In genomic region chr11:124673333-124674167, GRCh38 we compare ENCODE assay signal across 1 cellular context.
TF ChIP-seq lines count a peak whose summit lies in the region.

A gene with protein sequence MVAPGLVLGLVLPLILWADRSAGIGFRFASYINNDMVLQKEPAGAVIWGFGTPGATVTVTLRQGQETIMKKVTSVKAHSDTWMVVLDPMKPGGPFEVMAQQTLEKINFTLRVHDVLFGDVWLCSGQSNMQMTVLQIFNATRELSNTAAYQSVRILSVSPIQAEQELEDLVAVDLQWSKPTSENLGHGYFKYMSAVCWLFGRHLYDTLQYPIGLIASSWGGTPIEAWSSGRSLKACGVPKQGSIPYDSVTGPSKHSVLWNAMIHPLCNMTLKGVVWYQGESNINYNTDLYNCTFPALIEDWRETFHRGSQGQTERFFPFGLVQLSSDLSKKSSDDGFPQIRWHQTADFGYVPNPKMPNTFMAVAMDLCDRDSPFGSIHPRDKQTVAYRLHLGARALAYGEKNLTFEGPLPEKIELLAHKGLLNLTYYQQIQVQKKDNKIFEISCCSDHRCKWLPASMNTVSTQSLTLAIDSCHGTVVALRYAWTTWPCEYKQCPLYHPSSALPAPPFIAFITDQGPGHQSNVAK (minus strand): TSS chr11:124673739. CDS start chr11:124673708, 31 bp downstream.
Gene SPA17 (plus strand): TSS chr11:124673904. CDS start chr11:124675265, 1,361 bp downstream.

TF ChIP-seq in HepG2, 621 proteins besides CTCF, POLR2A, EP300 and RAD21 (continued from another document and continues in another):
- TF ChIP-seq ELK4 (CRISPR knock-in tag; IDR thresholded peaks at IDR 0.05; ENCODE audit: borderline replicate concordance), result no peak
- no peak for TF ChIP-seq ZNF20 (CRISPR knock-in tag; IDR thresholded peaks at IDR 0.05)
- 0 out of 2 replicates have a peak, but pooled peaks have one; percentile 21 for TF ChIP-seq ZNF256 (CRISPR knock-in tag; conservative IDR thresholded peaks at IDR 0.05)
- no peak for TF ChIP-seq FLYWCH1 (CRISPR knock-in tag; IDR thresholded peaks at IDR 0.05)
- TF ChIP-seq SRF (IDR thresholded peaks at IDR 0.05; ENCODE audit: low read depth, low read length), result 0 out of 2 replicates have a peak, but pooled peaks have one; percentile 1
- TF ChIP-seq FIP1L1 (IDR thresholded peaks at IDR 0.05; ENCODE audit: borderline replicate concordance, insufficient read depth, low read depth, low read length), result no peak
- no peak for TF ChIP-seq ZNF616 (CRISPR knock-in tag; IDR thresholded peaks at IDR 0.05; ENCODE audit: low read depth)
- TF ChIP-seq ZNF572 (CRISPR knock-in tag; IDR thresholded peaks at IDR 0.05), result peak; percentile 68; the same call in 1 of the 2 replicates
- no peak; the same call in 1 of the 2 replicates for TF ChIP-seq ARNT2 (CRISPR knock-in tag; IDR thresholded peaks at IDR 0.05; ENCODE audit: low read depth)
- no peak for TF ChIP-seq ZNF280B (CRISPR knock-in tag; IDR thresholded peaks at IDR 0.05; ENCODE audit: borderline replicate concordance)
- peak; percentile 65 for TF ChIP-seq ZNF230 (CRISPR knock-in tag; IDR thresholded peaks at IDR 0.05)
- no peak for TF ChIP-seq ARNT (IDR thresholded peaks at IDR 0.05)
- TF ChIP-seq, protein P1, sequence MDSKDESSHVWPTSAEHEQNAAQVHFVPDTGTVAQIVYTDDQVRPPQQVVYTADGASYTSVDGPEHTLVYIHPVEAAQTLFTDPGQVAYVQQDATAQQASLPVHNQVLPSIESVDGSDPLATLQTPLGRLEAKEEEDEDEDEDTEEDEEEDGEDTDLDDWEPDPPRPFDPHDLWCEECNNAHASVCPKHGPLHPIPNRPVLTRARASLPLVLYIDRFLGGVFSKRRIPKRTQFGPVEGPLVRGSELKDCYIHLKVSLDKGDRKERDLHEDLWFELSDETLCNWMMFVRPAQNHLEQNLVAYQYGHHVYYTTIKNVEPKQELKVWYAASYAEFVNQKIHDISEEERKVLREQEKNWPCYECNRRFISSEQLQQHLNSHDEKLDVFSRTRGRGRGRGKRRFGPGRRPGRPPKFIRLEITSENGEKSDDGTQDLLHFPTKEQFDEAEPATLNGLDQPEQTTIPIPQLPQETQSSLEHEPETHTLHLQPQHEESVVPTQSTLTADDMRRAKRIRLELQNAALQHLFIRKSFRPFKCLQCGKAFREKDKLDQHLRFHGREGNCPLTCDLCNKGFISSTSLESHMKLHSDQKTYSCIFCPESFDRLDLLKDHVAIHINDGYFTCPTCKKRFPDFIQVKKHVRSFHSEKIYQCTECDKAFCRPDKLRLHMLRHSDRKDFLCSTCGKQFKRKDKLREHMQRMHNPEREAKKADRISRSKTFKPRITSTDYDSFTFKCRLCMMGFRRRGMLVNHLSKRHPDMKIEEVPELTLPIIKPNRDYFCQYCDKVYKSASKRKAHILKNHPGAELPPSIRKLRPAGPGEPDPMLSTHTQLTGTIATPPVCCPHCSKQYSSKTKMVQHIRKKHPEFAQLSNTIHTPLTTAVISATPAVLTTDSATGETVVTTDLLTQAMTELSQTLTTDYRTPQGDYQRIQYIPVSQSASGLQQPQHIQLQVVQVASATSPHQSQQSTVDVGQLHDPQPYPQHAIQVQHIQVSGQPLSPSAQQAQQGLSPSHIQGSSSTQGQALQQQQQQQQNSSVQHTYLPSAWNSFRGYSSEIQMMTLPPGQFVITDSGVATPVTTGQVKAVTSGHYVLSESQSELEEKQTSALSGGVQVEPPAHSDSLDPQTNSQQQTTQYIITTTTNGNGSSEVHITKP (CRISPR knock-in tag; IDR thresholded peaks at IDR 0.05; ENCODE audit: low read depth), result peak; percentile 95
- TF ChIP-seq, protein P2, sequence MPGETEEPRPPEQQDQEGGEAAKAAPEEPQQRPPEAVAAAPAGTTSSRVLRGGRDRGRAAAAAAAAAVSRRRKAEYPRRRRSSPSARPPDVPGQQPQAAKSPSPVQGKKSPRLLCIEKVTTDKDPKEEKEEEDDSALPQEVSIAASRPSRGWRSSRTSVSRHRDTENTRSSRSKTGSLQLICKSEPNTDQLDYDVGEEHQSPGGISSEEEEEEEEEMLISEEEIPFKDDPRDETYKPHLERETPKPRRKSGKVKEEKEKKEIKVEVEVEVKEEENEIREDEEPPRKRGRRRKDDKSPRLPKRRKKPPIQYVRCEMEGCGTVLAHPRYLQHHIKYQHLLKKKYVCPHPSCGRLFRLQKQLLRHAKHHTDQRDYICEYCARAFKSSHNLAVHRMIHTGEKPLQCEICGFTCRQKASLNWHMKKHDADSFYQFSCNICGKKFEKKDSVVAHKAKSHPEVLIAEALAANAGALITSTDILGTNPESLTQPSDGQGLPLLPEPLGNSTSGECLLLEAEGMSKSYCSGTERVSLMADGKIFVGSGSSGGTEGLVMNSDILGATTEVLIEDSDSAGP (CRISPR knock-in tag; IDR thresholded peaks at IDR 0.05; ENCODE audit: borderline replicate concordance), result peak; percentile 81; the same call in 1 of the 2 replicates
- no peak; the same call in 1 of the 2 replicates for TF ChIP-seq SRY (CRISPR knock-in tag; IDR thresholded peaks at IDR 0.05)
- no peak for TF ChIP-seq GTF2F1 (IDR thresholded peaks at IDR 0.05; ENCODE audit: low read length)
- TF ChIP-seq ZNF776 (CRISPR knock-in tag; IDR thresholded peaks at IDR 0.05), result peak; percentile 62; the same call in 1 of the 2 replicates
- TF ChIP-seq, protein P3, sequence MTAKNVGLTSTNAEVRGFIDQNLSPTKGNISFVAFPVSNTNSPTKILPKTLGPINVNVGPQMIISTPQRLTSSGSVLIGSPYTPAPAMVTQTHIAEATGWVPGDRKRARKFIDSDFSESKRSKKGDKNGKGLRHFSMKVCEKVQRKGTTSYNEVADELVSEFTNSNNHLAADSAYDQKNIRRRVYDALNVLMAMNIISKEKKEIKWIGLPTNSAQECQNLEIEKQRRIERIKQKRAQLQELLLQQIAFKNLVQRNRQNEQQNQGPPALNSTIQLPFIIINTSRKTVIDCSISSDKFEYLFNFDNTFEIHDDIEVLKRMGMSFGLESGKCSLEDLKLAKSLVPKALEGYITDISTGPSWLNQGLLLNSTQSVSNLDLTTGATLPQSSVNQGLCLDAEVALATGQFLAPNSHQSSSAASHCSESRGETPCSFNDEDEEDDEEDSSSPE (CRISPR knock-in tag; IDR thresholded peaks at IDR 0.05), result peak; percentile 40
- TF ChIP-seq ZIK1 (CRISPR knock-in tag; IDR thresholded peaks at IDR 0.05; ENCODE audit: borderline replicate concordance, low read depth), result no peak
- peak; percentile 70 for TF ChIP-seq YY1 (IDR thresholded peaks at IDR 0.05; ENCODE audit: insufficient read depth, insufficient replicate concordance, low read depth, low read length)
- peak; percentile 39; the same call in 1 of the 2 replicates for TF ChIP-seq ZNF350 (CRISPR knock-in tag; IDR thresholded peaks at IDR 0.05; ENCODE audit: borderline replicate concordance, low read depth)
- TF ChIP-seq ATF4 (CRISPR knock-in tag; IDR thresholded peaks at IDR 0.05), result peak in 1 of 2 experiments; percentile 71; a peak in 2 of 4 replicates
- TF ChIP-seq ZNF781 (CRISPR knock-in tag; IDR thresholded peaks at IDR 0.05; ENCODE audit: borderline replicate concordance, not compliant biosample characterization), result peak; percentile 65
- no peak; the same call in 1 of the 2 replicates for TF ChIP-seq BRD4 (CRISPR knock-in tag; IDR thresholded peaks at IDR 0.05)
- no peak for TF ChIP-seq ZNF367 (CRISPR knock-in tag; IDR thresholded peaks at IDR 0.05; ENCODE audit: borderline replicate concordance)
- no peak for TF ChIP-seq HMG20A (CRISPR knock-in tag; IDR thresholded peaks at IDR 0.05; ENCODE audit: borderline replicate concordance)
- no peak for TF ChIP-seq TGIF2 (CRISPR knock-in tag; IDR thresholded peaks at IDR 0.05)
- TF ChIP-seq ZNF749 (CRISPR knock-in tag; IDR thresholded peaks at IDR 0.05; ENCODE audit: borderline replicate concordance), result peak; percentile 89
- TF ChIP-seq SNAPC5 (CRISPR knock-in tag; IDR thresholded peaks at IDR 0.05; ENCODE audit: borderline replicate concordance), result no peak
- 0 out of 2 replicates have a peak, but pooled peaks have one; percentile 24 for TF ChIP-seq MIXL1 (CRISPR knock-in tag; IDR thresholded peaks at IDR 0.05)
- no peak for TF ChIP-seq NFAT5 (CRISPR knock-in tag; IDR thresholded peaks at IDR 0.05)
- TF ChIP-seq SOX13 (IDR thresholded peaks at IDR 0.05), result no peak
- 0 out of 4 replicates have a peak, but pooled peaks of 1 of the 2 experiments have one; percentile 13 for TF ChIP-seq SOX13 (CRISPR knock-in tag; conservative IDR thresholded peaks at IDR 0.05 in 1 of 2, IDR thresholded peaks at IDR 0.05 in 1 of 2)
- TF ChIP-seq GFI1 (CRISPR knock-in tag; IDR thresholded peaks at IDR 0.05; ENCODE audit: borderline replicate concordance), result no peak; the same call in 1 of the 2 replicates
- TF ChIP-seq ZNF883 (CRISPR knock-in tag; IDR thresholded peaks at IDR 0.05; ENCODE audit: not compliant biosample characterization), result no peak
- TF ChIP-seq PRMT3 (CRISPR knock-in tag; IDR thresholded peaks at IDR 0.05; ENCODE audit: borderline replicate concordance, low read depth), result no peak
- no peak for TF ChIP-seq SATB2 (CRISPR knock-in tag; IDR thresholded peaks at IDR 0.05)
- TF ChIP-seq ZNF383 (CRISPR knock-in tag; IDR thresholded peaks at IDR 0.05; ENCODE audit: borderline replicate concordance), result no peak
- TF ChIP-seq ZNF251 (CRISPR knock-in tag; IDR thresholded peaks at IDR 0.05), result no peak
- TF ChIP-seq ZNF382 (CRISPR knock-in tag; IDR thresholded peaks at IDR 0.05; ENCODE audit: borderline replicate concordance), result no peak
- TF ChIP-seq SP2 (CRISPR knock-in tag; IDR thresholded peaks at IDR 0.05), result no peak
